ENCODE assay signal across 1 cellular context in the genomic region with DNA sequence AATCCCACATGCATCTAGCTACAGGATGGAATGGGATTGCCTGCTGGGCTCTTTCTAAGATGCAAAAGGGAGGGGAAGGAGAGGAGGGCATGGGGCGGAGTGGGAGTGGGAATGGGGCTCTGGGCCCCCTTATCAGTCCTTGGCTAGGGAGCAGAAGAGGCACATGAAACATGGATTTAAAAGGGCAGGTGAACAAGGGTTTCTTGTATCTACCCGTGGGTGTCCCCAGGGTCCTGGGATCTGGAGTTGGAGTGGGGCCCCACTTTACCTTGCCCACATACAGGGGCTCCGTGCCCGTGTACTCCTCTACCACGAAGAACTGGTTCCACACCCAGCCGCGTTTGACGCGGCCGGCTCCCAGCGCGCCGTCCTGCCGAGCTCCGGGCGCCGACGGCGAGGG.
TF ChIP-seq lines count a peak whose summit lies in the region.

No MANE protein-coding gene starts in this region.

TF ChIP-seq in GM23338, 12 proteins besides CTCF, POLR2A, EP300 and RAD21 (continued from another document):
- TF ChIP-seq, protein P1, sequence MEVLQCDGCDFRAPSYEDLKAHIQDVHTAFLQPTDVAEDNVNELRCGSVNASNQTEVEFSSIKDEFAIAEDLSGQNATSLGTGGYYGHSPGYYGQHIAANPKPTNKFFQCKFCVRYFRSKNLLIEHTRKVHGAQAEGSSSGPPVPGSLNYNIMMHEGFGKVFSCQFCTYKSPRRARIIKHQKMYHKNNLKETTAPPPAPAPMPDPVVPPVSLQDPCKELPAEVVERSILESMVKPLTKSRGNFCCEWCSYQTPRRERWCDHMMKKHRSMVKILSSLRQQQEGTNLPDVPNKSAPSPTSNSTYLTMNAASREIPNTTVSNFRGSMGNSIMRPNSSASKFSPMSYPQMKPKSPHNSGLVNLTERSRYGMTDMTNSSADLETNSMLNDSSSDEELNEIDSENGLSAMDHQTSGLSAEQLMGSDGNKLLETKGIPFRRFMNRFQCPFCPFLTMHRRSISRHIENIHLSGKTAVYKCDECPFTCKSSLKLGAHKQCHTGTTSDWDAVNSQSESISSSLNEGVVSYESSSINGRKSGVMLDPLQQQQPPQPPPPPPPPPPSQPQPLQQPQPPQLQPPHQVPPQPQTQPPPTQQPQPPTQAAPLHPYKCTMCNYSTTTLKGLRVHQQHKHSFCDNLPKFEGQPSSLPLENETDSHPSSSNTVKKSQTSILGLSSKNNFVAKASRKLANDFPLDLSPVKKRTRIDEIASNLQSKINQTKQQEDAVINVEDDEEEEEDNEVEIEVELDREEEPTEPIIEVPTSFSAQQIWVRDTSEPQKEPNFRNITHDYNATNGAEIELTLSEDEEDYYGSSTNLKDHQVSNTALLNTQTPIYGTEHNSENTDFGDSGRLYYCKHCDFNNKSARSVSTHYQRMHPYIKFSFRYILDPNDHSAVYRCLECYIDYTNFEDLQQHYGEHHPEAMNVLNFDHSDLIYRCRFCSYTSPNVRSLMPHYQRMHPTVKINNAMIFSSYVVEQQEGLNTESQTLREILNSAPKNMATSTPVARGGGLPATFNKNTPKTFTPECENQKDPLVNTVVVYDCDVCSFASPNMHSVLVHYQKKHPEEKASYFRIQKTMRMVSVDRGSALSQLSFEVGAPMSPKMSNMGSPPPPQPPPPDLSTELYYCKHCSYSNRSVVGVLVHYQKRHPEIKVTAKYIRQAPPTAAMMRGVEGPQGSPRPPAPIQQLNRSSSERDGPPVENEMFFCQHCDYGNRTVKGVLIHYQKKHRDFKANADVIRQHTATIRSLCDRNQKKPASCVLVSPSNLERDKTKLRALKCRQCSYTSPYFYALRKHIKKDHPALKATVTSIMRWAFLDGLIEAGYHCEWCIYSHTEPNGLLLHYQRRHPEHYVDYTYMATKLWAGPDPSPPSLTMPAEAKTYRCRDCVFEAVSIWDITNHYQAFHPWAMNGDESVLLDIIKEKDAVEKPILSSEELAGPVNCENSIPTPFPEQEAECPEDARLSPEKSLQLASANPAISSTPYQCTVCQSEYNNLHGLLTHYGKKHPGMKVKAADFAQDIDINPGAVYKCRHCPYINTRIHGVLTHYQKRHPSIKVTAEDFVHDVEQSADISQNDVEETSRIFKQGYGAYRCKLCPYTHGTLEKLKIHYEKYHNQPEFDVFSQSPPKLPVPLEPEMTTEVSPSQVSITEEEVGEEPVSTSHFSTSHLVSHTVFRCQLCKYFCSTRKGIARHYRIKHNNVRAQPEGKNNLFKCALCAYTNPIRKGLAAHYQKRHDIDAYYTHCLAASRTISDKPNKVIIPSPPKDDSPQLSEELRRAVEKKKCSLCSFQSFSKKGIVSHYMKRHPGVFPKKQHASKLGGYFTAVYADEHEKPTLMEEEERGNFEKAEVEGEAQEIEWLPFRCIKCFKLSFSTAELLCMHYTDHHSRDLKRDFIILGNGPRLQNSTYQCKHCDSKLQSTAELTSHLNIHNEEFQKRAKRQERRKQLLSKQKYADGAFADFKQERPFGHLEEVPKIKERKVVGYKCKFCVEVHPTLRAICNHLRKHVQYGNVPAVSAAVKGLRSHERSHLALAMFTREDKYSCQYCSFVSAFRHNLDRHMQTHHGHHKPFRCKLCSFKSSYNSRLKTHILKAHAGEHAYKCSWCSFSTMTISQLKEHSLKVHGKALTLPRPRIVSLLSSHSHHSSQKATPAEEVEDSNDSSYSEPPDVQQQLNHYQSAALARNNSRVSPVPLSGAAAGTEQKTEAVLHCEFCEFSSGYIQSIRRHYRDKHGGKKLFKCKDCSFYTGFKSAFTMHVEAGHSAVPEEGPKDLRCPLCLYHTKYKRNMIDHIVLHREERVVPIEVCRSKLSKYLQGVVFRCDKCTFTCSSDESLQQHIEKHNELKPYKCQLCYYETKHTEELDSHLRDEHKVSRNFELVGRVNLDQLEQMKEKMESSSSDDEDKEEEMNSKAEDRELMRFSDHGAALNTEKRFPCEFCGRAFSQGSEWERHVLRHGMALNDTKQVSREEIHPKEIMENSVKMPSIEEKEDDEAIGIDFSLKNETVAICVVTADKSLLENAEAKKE (CRISPR knock-in tag; IDR thresholded peaks at IDR 0.05): no peak
